In the genomic region with DNA sequence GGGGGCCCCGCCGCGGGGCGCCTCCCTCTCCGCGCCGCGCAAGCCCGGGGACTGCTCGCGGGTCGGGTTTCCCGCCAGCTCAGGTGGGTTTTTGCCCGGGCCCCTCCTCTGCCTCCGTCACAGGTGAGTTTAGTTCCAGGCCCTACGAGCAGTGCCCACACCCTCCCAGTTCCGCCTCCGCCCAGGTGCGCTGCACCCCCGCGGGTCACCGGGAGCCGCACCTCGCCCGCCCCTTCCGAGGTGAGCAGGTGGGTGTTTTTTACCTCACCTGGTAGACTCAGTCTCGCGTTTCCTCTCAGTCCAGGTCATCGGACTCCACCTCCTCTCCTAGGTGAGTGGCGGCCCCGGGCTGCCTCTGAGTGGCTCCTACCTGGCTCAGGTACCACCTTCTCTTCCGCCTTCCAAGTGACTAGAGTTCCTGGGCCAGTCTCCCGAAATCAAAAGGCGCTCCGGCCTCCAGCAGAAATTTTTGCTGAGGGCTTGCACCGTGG, we compare ENCODE assay signal across 8 cellular contexts. TPM values are rescaled to one million over a fixed set of nuclear protein-coding genes. Genes with fewer than 3 reads are reported as not detected.
DNase-seq lines count a peak whose midpoint lies in the region; ATAC-seq and TF ChIP-seq lines count a peak whose summit lies in the region.

A gene with protein sequence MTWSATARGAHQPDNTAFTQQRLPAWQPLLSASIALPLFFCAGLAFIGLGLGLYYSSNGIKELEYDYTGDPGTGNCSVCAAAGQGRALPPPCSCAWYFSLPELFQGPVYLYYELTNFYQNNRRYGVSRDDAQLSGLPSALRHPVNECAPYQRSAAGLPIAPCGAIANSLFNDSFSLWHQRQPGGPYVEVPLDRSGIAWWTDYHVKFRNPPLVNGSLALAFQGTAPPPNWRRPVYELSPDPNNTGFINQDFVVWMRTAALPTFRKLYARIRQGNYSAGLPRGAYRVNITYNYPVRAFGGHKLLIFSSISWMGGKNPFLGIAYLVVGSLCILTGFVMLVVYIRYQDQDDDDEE (minus strand): TSS at position 153 of the 491 bp plus-strand sequence. CDS start 191 bp downstream, outside the sequence.

- H3K27me3 ChIP-seq in gastroesophageal sphincter (peaks cover 49% of the 10 kb centered on the region), prostate gland (replicated peaks; ENCODE audit: insufficient read depth) (no peaks in the 10 kb centered on the region)

- TF ChIP-seq EP300 in gastroesophageal sphincter (IDR thresholded peaks at IDR 0.05), result no peak

- H3K4me3 Mint-ChIP-seq in IgD-negative memory B cell, result peak within 1 kb of the TSS; percentile 80 to 86 (median 80)

- H3K9me3 Mint-ChIP-seq in IgD-negative memory B cell, result no peaks in the 10 kb centered on the region

- H3K27ac Mint-ChIP-seq in IgD-negative memory B cell, result peak within 1 kb of the TSS in 2 of 3 donors; percentile 53 to 83

- peaks cover 0 to 27% (median 0%) of the 10 kb centered on the region in 3 donors for H3K4me1 ChIP-seq in gastroesophageal sphincter
- no peaks in the 10 kb centered on the region for H3K4me1 ChIP-seq in prostate gland (replicated peaks)

- ATAC-seq in gastroesophageal sphincter (no peak), GM21529 (IDR thresholded peaks at IDR 0.05; ENCODE audit: unreplicated experiment) (no peak), GM19455 (IDR thresholded peaks at IDR 0.05; ENCODE audit: unreplicated experiment) (no peak)

- no peak for TF ChIP-seq POLR2A in gastroesophageal sphincter (IDR thresholded peaks at IDR 0.05)
- TF ChIP-seq POLR2A in prostate gland (IDR thresholded peaks at IDR 0.05), result peak; percentile 80

- H3K27ac ChIP-seq in gastroesophageal sphincter (peak within 1 kb of the TSS in 3 of 4 donors; percentile 75 to 83 (median 80)), prostate gland (peak within 1 kb of the TSS; percentile 97 to 98)

- H3K4me3 ChIP-seq in AG10803 (ENCODE audit: low read length), result peak within 1 kb of the TSS; percentile 26
- H3K4me3 ChIP-seq in gastroesophageal sphincter, result peak within 1 kb of the TSS; percentile 11 to 61
- H3K4me3 ChIP-seq in prostate gland, result peak within 1 kb of the TSS; percentile 59 to 75

- intact Hi-C loops in prostate gland (cut with DNase I), result no loop called here

- H3K9me3 ChIP-seq in gastroesophageal sphincter, result no peaks in the 10 kb centered on the region
- H3K9me3 ChIP-seq in prostate gland, result no peaks in the 10 kb centered on the region

- DNase-seq in AG10803 (ENCODE audit: low read depth) (no peak), prostate gland (ENCODE audit: low spot score) (peak; percentile 92), KG1 (lab: John Stamatoyannopoulos, UW) (no peak)
- peak; percentile 52 for DNase-seq in activated CD8-positive, alpha-beta memory T cell treated with anti-CD3 and anti-CD28 coated beads, Interleukin-2, amount 50 U/mL, for 4 hours

- peaks cover 0 to 3% (median 0%) of the 10 kb centered on the region in 3 donors for H3K4me1 Mint-ChIP-seq in IgD-negative memory B cell

- H3K36me3 Mint-ChIP-seq in IgD-negative memory B cell, result no peaks in the 10 kb centered on the region

- H3K36me3 ChIP-seq in gastroesophageal sphincter, result no peaks in the 10 kb centered on the region
- no peaks in the 10 kb centered on the region for H3K36me3 ChIP-seq in prostate gland

- 14 to 76% methylated on average over 1 to 4 of the region's 36 CpGs for WGBS in gastroesophageal sphincter (ENCODE audit: low coverage in 1 of 2), 2 donors
- 10% methylated on average over 29 of the region's 36 CpGs for WGBS in prostate gland

- TF ChIP-seq CTCF in AG10803 (conservative IDR thresholded peaks at IDR 0.05; ENCODE audit: low read length) (no peak), gastroesophageal sphincter (IDR thresholded peaks at IDR 0.05) (no peak), prostate gland (IDR thresholded peaks at IDR 0.05) (no peak)

- H3K27me3 Mint-ChIP-seq in IgD-negative memory B cell, result peaks cover 32% of the 10 kb centered on the region

RNA-seq across cellular contexts. Expression of the gene that starts here (rescaled TPM):
- polyA plus RNA-seq in IgD-negative memory B cell, result 0.33 TPM
- total RNA-seq in gastroesophageal sphincter (1 to 10 TPM; 1.6 to 4.8 (median 2.6) TPM), prostate gland (10 to 100 TPM; 57.1 to 98.5 TPM)

Comparison
In these comparisons a context has a peak if more than half of its experiments do, and no peak if none do; other contexts are left out.
1. RNA of the gene that starts here (total RNA-seq): 57.1 to 98.5 TPM in prostate gland; 1.6 to 4.8 TPM in gastroesophageal sphincter; every median in the first group is over 4 times any median in the second.
2. DNase-seq: peak in activated CD8-positive, alpha-beta memory T cell treated with anti-CD3 and anti-CD28 coated beads, Interleukin-2, amount 50 U/mL, for 4 hours (single experiment) and prostate gland (single experiment); none in AG10803 (single experiment) and KG1 (single experiment).
3. Peak in every context shown above with its lines, with median percentiles within 50 percentile points of each other: H3K4me3 ChIP-seq.